Comparison of ENCODE assay signal across 30 cellular contexts in the genomic region with DNA sequence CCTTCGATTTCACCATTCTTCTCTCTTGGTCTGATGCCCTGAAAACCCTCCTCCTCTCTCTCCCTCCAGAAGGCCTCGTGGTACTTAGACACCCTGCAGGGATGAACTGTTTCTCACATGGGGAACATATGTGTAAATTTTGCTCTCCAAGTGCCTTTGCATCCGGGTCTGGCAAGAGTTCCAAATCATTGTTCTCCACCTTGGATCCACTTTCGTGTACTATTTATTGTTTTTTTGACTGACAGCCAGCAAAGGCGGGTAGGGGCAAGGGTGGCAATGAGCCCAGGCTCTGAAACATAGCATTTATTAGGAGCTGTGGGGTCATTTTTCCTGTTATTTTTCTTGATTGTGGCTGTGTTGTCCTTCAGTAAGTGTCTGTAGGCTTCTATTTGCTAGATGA.
DNase-seq lines count a peak whose midpoint lies in the region; ATAC-seq and TF ChIP-seq lines count a peak whose summit lies in the region.
"Had no signal": no experiment of that assay in that cellular context is flagged by ENCODE, and none has a peak within 500 bp of the region (broad histone marks: within the 10 kb centered on the region; RNA-seq: fewer than 3 reads in every experiment).

No MANE protein-coding gene starts in this region.

- DNase-seq in AG10803 (ENCODE audit: low read depth) (peak; percentile 60), HEK293T (ENCODE audit: extremely low spot score) (no peak), dermis blood vessel endothelial cell (peak; percentile 54), fibroblast of villous mesenchyme (ENCODE audit: low read depth) (peak; percentile 18), RKO (ENCODE audit: low spot score) (no peak), NCI-H526 (lab: John Stamatoyannopoulos, UW) (no peak)
- DNase-seq: activated B cell treated with CpG ODN at 0.5 μM for 24 hours; activated CD4-positive, alpha-beta T cell treated with anti-CD3 and anti-CD28 coated beads, Interleukin-2, amount 10 ng/mL, durations not matched to agents 7 days and 5 days; activated gamma-delta T cell treated with Interleukin-2 at 50 U/mL for 16 hours; activated naive CD8-positive, alpha-beta T cell treated with anti-CD3 and anti-CD28 coated beads, Interleukin-2, amount 10 ng/mL, durations not matched to agents 7 days and 5 days; activated T-cell treated with anti-CD3 and anti-CD28 coated beads, Interleukin-2, amount 50 U/mL, for 24 hours; BE2C; CD8-positive, alpha-beta memory T cell; dorsolateral prefrontal cortex; EL; foreskin fibroblast; H9; heart left ventricle; Kasumi-1; kidney; left ventricle myocardium superior; NCI-H1436 treated with DMSO at 0.1 percent for 48 hours; NCI-H774; right lobe of liver; RPMI8226; stimulated activated CD8-positive, alpha-beta memory T cell treated with anti-CD3 and anti-CD28 coated beads, Interleukin-4, amount 100 ng/mL, for 48 hours; T-helper 1 cell had no signal

- CTCF ChIA-PET in HEK293T (lab: Yijun Ruan, JAX): no interaction called here

- ATAC-seq in GM19351 (IDR thresholded peaks at IDR 0.05; ENCODE audit: unreplicated experiment) (no peak), HG02884 (IDR thresholded peaks at IDR 0.05; ENCODE audit: unreplicated experiment) (no peak)
- ATAC-seq: heart left ventricle, left ventricle myocardium superior, right lobe of liver had no signal

- H3K4me3 ChIP-seq in AG10803 (ENCODE audit: low read length): no peak overlapping the region
- H3K4me3 ChIP-seq in fibroblast of villous mesenchyme (ENCODE audit: low read depth, low read length): no peak overlapping the region
- H3K4me3 ChIP-seq: dorsolateral prefrontal cortex, heart left ventricle, prostate gland, right lobe of liver had no signal

- POLR2A ChIA-PET in HEK293T (lab: Yijun Ruan, JAX): no interaction called here

- TF ChIP-seq CTCF in AG10803 (conservative IDR thresholded peaks at IDR 0.05; ENCODE audit: low read length): no peak
- TF ChIP-seq CTCF in fibroblast of villous mesenchyme (IDR thresholded peaks at IDR 0.05; ENCODE audit: insufficient read depth, low read depth, low read length): no peak

TF ChIP-seq in HEK293T, 16 proteins besides CTCF, POLR2A, EP300 and RAD21:
- TF ChIP-seq, protein P1, sequence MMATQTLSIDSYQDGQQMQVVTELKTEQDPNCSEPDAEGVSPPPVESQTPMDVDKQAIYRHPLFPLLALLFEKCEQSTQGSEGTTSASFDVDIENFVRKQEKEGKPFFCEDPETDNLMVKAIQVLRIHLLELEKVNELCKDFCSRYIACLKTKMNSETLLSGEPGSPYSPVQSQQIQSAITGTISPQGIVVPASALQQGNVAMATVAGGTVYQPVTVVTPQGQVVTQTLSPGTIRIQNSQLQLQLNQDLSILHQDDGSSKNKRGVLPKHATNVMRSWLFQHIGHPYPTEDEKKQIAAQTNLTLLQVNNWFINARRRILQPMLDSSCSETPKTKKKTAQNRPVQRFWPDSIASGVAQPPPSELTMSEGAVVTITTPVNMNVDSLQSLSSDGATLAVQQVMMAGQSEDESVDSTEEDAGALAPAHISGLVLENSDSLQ (IDR thresholded peaks at IDR 0.05): peak; percentile 39; the same call in 1 of the 2 replicates
- TF ChIP-seq NFRKB (IDR thresholded peaks at IDR 0.05): no peak

Comparison
In these comparisons a context has a peak if more than half of its experiments do, and no peak if none do; other contexts are left out.
1. DNase-seq: peak in AG10803 (single experiment), dermis blood vessel endothelial cell (single experiment) and fibroblast of villous mesenchyme (single experiment); none in HEK293T (single experiment), RKO (single experiment) and NCI-H526 (0 of 2).